In the genomic region with DNA sequence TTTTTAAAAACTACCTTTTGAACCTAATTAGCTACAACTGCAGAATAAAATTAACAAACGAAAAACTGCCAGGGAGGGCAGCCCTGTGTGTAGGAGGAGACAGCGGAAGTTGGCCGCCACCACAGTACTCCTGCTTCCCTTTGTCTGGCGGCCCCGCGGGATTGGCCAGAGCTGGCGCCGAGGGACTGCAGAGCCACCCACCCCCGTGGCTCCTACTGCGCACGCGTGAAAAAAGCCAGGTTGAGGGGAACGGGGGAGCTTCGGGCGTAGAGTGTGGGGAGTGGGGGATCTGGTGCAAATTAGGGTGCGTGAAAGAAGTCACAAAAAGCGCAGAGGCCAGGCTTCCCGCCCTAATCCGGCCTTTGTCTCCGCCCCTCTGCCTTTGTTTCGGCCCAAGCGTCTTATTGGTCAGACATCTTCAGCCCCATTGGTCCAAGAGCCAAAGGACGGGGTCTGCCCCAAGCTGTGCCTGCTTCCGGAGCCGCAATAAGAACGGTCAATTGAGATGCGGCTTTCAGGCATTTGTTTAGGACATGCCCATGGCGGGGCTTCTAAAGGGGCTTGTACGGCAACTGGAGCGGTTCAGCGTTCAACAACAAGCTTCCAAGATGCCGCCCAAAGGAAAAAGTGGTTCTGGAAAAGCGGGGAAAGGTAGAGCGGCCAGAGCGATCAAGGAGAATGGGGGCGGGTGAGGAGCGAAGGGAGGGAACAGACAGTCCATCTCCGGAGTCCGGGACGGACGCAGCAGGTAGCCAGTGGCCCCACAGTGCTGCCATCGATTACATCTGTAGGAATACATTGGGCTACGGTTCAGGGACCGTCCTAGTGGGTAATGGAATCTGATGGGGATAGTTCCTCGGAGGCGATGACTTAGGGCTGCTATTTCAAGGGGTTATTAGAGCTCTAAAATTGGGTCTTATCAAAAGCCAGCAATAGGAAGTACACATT, we compare ENCODE assay signal across 8 cellular contexts.
DNase-seq lines count a peak whose midpoint lies in the region; ATAC-seq and TF ChIP-seq lines count a peak whose summit lies in the region.

Gene PIN4, plus strand, starts transcription at position 580 of the 948 bp plus-strand sequence. Its CDS starts 29 bp downstream, at position 609.

- H3K4me1 ChIP-seq in mucosa of rectum (ENCODE audit: control insufficient read depth in 2 of 2, insufficient read depth in 2 of 2, low read length in 2 of 2), result peaks cover 5 to 6% of the 10 kb centered on the region in 2 donors

- H3K9me3 ChIP-seq in mucosa of rectum (ENCODE audit: control insufficient read depth in 2 of 2, low read length in 2 of 2), result no peaks in the 10 kb centered on the region

- H3K36me3 ChIP-seq in mucosa of rectum (ENCODE audit: control insufficient read depth in 2 of 2, insufficient read depth in 2 of 2, low read length in 2 of 2), result no peaks in the 10 kb centered on the region

- H3K27me3 ChIP-seq in mucosa of rectum (ENCODE audit: control insufficient read depth in 2 of 2, insufficient read depth in 2 of 2, low read length in 2 of 2), result peaks cover 0 to 5% of the 10 kb centered on the region in 2 donors

- DNase-seq in DMS114 treated with DMSO at 0.1 percent for 48 hours (lab: John Stamatoyannopoulos, UW; ENCODE audit: unreplicated experiment) (peak; percentile 92), OCI-M2 (lab: John Stamatoyannopoulos, UW; ENCODE audit: unreplicated experiment) (peak; percentile 28), activated T-cell treated with anti-CD3 and anti-CD28 coated beads for 48 hours (ENCODE audit: low read depth) (peak; percentile 71), erythroblast (lab: John Stamatoyannopoulos, UW) (peak; percentile 93 to 97)
- peak; percentile 81 for DNase-seq in stimulated activated CD8-positive, alpha-beta memory T cell treated with anti-CD3 and anti-CD28 coated beads, Interleukin-4, amount 100 ng/mL, for 48 hours

- ATAC-seq in GM21619 (IDR thresholded peaks at IDR 0.05; ENCODE audit: unreplicated experiment), result peak; percentile 95

- TF ChIP-seq EP300 in Ishikawa (IDR thresholded peaks at IDR 0.05; ENCODE audit: borderline replicate concordance), result no peak

- peak within 1 kb of the TSS; percentile 59 to 77 for H3K9ac ChIP-seq in mucosa of rectum (ENCODE audit: low read depth in 1 of 2, low read length in 2 of 2)

- peak; percentile 75 for TF ChIP-seq POLR2A in erythroblast (IDR thresholded peaks at IDR 0.05; ENCODE audit: low read length)

- TF ChIP-seq RAD21 in Ishikawa (IDR thresholded peaks at IDR 0.05; ENCODE audit: low read depth), result no peak

- H3K27ac ChIP-seq in mucosa of rectum (ENCODE audit: low read depth in 2 of 2, low read length in 2 of 2), result peak within 1 kb of the TSS; percentile 74 to 80

- peak within 1 kb of the TSS; percentile 78 to 92 for H3K4me3 ChIP-seq in mucosa of rectum (ENCODE audit: low read length in 2 of 2)

TF ChIP-seq in Ishikawa, 13 proteins besides CTCF, POLR2A, EP300 and RAD21:
- TF ChIP-seq TAF1 (IDR thresholded peaks at IDR 0.05; ENCODE audit: low read depth) (no peak; the same call in 1 of the 2 replicates), TCF12 (IDR thresholded peaks at IDR 0.05; ENCODE audit: low read depth) (0 out of 2 replicates have a peak, but pooled peaks have one; percentile 29)

Comparison
In these comparisons a context has a peak if more than half of its experiments do, and no peak if none do; other contexts are left out.
1. Peak in every context shown above with its lines: DNase-seq, ATAC-seq, H3K4me3 ChIP-seq and H3K27ac ChIP-seq.
2. DNase-seq: peak in every context shown above with its lines; median percentile 95 in erythroblast; 92 in DMS114 treated with DMSO at 0.1 percent for 48 hours; 81 in stimulated activated CD8-positive, alpha-beta memory T cell treated with anti-CD3 and anti-CD28 coated beads, Interleukin-4, amount 100 ng/mL, for 48 hours; 71 in activated T-cell treated with anti-CD3 and anti-CD28 coated beads for 48 hours; 28 in OCI-M2.